Comparison of ENCODE assay signal across 8 cellular contexts in genomic region chr14:100568164-100568997, GRCh38. TPM values are rescaled to one million over a fixed set of nuclear protein-coding genes. Genes with fewer than 3 reads are reported as not detected.
DNase-seq lines count a peak whose midpoint lies in the region; ATAC-seq and TF ChIP-seq lines count a peak whose summit lies in the region.

No MANE protein-coding gene starts in this region.

- H3K4me1 ChIP-seq in iPS-18a (ENCODE audit: control insufficient read depth, low read depth, low read length): peaks cover 11% of the 10 kb centered on the region

- H3K36me3 ChIP-seq in H7 (replicated peaks; ENCODE audit: control insufficient read depth, insufficient read depth, low read length) (no peaks in the 10 kb centered on the region), WERI-Rb-1 (no peaks in the 10 kb centered on the region), iPS-18a (ENCODE audit: control insufficient read depth, low read depth, low read length) (no peaks in the 10 kb centered on the region)

- H3K4me3 ChIP-seq in H7 (ENCODE audit: insufficient read depth, low read depth, low read length): peak overlapping the region; percentile 57
- peak overlapping the region; percentile 40 for H3K4me3 ChIP-seq in WERI-Rb-1 (ENCODE audit: low read depth, low read length)
- H3K4me3 ChIP-seq in iPS-18a (ENCODE audit: low read length): peak overlapping the region; percentile 56
- H3K4me3 ChIP-seq in skin epidermis: peak overlapping the region; percentile 6 to 36 (median 21)

- DNase-seq in H7: peak; percentile 90
- no peak for DNase-seq in WERI-Rb-1
- DNase-seq in cerebellar cortex (ENCODE audit: low spot score): no peak
- no peak for DNase-seq in pons (ENCODE audit: low spot score)

- H3K27ac ChIP-seq in WERI-Rb-1: no peak overlapping the region
- H3K27ac ChIP-seq in iPS-18a (ENCODE audit: low read length): no peak overlapping the region
- no peak overlapping the region for H3K27ac ChIP-seq in skin epidermis

- no peak overlapping the region for H3K9ac ChIP-seq in iPS-18a (ENCODE audit: low read length)

- TF ChIP-seq CTCF in WERI-Rb-1 (IDR thresholded peaks at IDR 0.05; ENCODE audit: low read depth, low read length): no peak

- H3K9me3 ChIP-seq in WERI-Rb-1 (ENCODE audit: severe bottlenecking) (no peaks in the 10 kb centered on the region), iPS-18a (ENCODE audit: control insufficient read depth, low read depth, low read length) (no peaks in the 10 kb centered on the region)

- H3K27me3 ChIP-seq in H7 (ENCODE audit: control insufficient read depth, insufficient read depth, low read length): peaks cover 42% of the 10 kb centered on the region
- peaks cover 20% of the 10 kb centered on the region for H3K27me3 ChIP-seq in WERI-Rb-1 (ENCODE audit: insufficient read depth, low read depth, severe bottlenecking)
- peaks cover 78% of the 10 kb centered on the region for H3K27me3 ChIP-seq in iPS-18a (ENCODE audit: control insufficient read depth, insufficient read depth, low read length)

- no peak for ATAC-seq in HG03378 (IDR thresholded peaks at IDR 0.05; ENCODE audit: unreplicated experiment)
- ATAC-seq in GM21619 (IDR thresholded peaks at IDR 0.05; ENCODE audit: unreplicated experiment): no peak

RNA-seq across cellular contexts. Expression of gene BEGAIN, which starts 18.8 kb away (rescaled TPM):
- 1.3 and 3.3 TPM in 2 replicates for total RNA-seq in H7 (2014; rRNA removed; shearing (Covaris generic))
